In the genomic region with DNA sequence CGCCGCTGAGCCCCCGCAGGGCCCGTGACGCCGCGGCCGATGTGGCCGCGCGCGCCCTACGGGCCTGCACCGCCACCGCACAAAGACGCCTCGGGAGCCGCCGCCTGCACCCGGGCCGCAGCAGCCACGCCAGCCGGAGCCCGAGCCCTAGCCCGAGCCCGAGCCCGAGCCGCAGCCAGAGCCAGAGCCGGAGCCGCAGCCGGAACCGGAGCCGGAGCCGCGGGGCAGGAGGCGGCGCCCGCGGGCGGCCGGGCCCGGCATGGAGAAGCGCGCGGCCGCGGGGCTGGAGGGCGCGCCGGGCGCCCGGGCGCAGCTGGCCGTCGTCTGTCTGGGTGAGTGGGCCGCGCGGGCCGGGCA, we compare ENCODE assay signal across 8 cellular contexts. TPM values are rescaled to one million over a fixed set of nuclear protein-coding genes. Genes with fewer than 3 reads are reported as not detected.
A peak's percentile ranks its signal among the peaks of the same experiment; 100 is the strongest.
DNase-seq lines count a peak whose midpoint lies in the region; ATAC-seq, FAIRE-seq and TF ChIP-seq lines count a peak whose summit lies in the region.

No MANE protein-coding gene starts in this region.

- no peaks in the 10 kb centered on the region for H3K9me3 ChIP-seq in kidney (ENCODE audit: control insufficient read depth in 1 of 2, low read length in 2 of 2)
- H3K9me3 ChIP-seq in thoracic aorta: no peaks in the 10 kb centered on the region

- TF ChIP-seq CTCF in astrocyte of the spinal cord (IDR thresholded peaks at IDR 0.05; ENCODE audit: low read depth, low read length) (no peak), kidney (IDR thresholded peaks at IDR 0.05; ENCODE audit: borderline replicate concordance, extremely low read depth, insufficient read depth) (no peak), thoracic aorta (IDR thresholded peaks at IDR 0.05) (no peak)

- intact Hi-C loops in kidney (cut with DNase I): no loop called here

- in situ Hi-C loops in astrocyte of the spinal cord (cut with HindIII; ENCODE audit: low sequenced_read_pairs): no loop called here

- no peak overlapping the region for H3K9ac ChIP-seq in kidney (ENCODE audit: low read length in 2 of 2)

- DNase-seq in NCI-H146 (lab: John Stamatoyannopoulos, UW): peak; percentile 36
- no peak for DNase-seq in NCI-H146 treated with DMSO at 0.1 percent for 48 hours (lab: John Stamatoyannopoulos, UW; ENCODE audit: unreplicated experiment)
- no peak for DNase-seq in astrocyte of the spinal cord (ENCODE audit: low read depth, low spot score)
- DNase-seq in kidney: peak; percentile 62
- DNase-seq in thoracic aorta (ENCODE audit: low spot score): no peak
- no peak for DNase-seq in DMS114 treated with DMSO at 0.1 percent for 48 hours (lab: John Stamatoyannopoulos, UW; ENCODE audit: unreplicated experiment)
- DNase-seq in urothelium cell line (ENCODE audit: low spot score): no peak

- H3K36me3 ChIP-seq in kidney (ENCODE audit: control insufficient read depth in 1 of 2, insufficient read depth in 2 of 2, low read length in 2 of 2) (no peaks in the 10 kb centered on the region), thoracic aorta (peaks cover 5% of the 10 kb centered on the region)

- no peak overlapping the region for H3K27ac ChIP-seq in kidney (ENCODE audit: low read depth in 2 of 2, low read length in 2 of 2)
- no peak overlapping the region for H3K27ac ChIP-seq in thoracic aorta

- no peaks in the 10 kb centered on the region for H3K27me3 ChIP-seq in thoracic aorta (replicated peaks; ENCODE audit: insufficient read depth)

- H3K4me1 ChIP-seq in kidney (ENCODE audit: control insufficient read depth in 1 of 2, insufficient read depth in 1 of 2, low read depth in 1 of 2, low read length in 2 of 2): peaks cover 0 to 3% of the 10 kb centered on the region in 2 donors
- H3K4me1 ChIP-seq in thoracic aorta (ENCODE audit: control insufficient read depth in 1 of 2, low read depth in 2 of 2): peaks cover 0 to 13% of the 10 kb centered on the region in 2 donors

- FAIRE-seq in kidney (lab: Jason Lieb, UNC) (no peak), urothelium cell line (lab: Jason Lieb, UNC) (no peak)

- ATAC-seq in thoracic aorta (ENCODE audit: insufficient number of reproducible peaks, low FRiP score, low read depth) (no peak), GM18861 (IDR thresholded peaks at IDR 0.05; ENCODE audit: unreplicated experiment) (no peak)

- H3K4me3 ChIP-seq in astrocyte of the spinal cord (ENCODE audit: low read depth, low read length): peak overlapping the region; percentile 49
- peak overlapping the region in 1 of 2 donors; percentile 52 for H3K4me3 ChIP-seq in kidney (ENCODE audit: low read length in 2 of 2)
- peak overlapping the region; percentile 84 for H3K4me3 ChIP-seq in thoracic aorta

RNA-seq across cellular contexts. Expression of a gene that starts 0.4 kb away (rescaled TPM):
- total RNA-seq in kidney (23.8 TPM), thoracic aorta (10 to 100 TPM; 32.2 to 50.9 TPM)
- polyA plus RNA-seq in kidney (ENCODE audit: insufficient read depth, low read depth, low replicate concordance): 13.9 TPM

RNA-seq across cellular contexts. Expression of a gene that starts 31.1 kb away (rescaled TPM):
- total RNA-seq in kidney (not detected), thoracic aorta (not detected)
- polyA plus RNA-seq in kidney (ENCODE audit: insufficient read depth, low read depth, low replicate concordance): 0.41 TPM

Comparison
In these comparisons a context has a peak if more than half of its experiments do, and no peak if none do; other contexts are left out.
1. DNase-seq: peak in NCI-H146 (single experiment) and kidney (single experiment); none in NCI-H146 treated with DMSO at 0.1 percent for 48 hours (single experiment), astrocyte of the spinal cord (single experiment), thoracic aorta (single experiment), DMS114 treated with DMSO at 0.1 percent for 48 hours (single experiment) and urothelium cell line (single experiment).